In genomic region chr6:42260424-42260888, GRCh38 we compare ENCODE assay signal across 1 cellular context.
TF ChIP-seq lines count a peak whose summit lies in the region.

No MANE protein-coding gene starts in this region.

TF ChIP-seq in K562, 482 proteins besides CTCF, POLR2A, EP300 and RAD21 (continued from another document):
- TF ChIP-seq PYGO2 (tag; IDR thresholded peaks at IDR 0.05) (0 out of 2 replicates have a peak, but pooled peaks have one; percentile 4), FOXJ2 (tag; IDR thresholded peaks at IDR 0.05) (no peak), ZNF644 (tag; IDR thresholded peaks at IDR 0.05; ENCODE audit: low read depth) (no peak), ELF1 (tag; IDR thresholded peaks at IDR 0.05) (peak; percentile 36; the same call in 1 of the 2 replicates)
